ENCODE assay signal across 16 cellular contexts in the genomic region with DNA sequence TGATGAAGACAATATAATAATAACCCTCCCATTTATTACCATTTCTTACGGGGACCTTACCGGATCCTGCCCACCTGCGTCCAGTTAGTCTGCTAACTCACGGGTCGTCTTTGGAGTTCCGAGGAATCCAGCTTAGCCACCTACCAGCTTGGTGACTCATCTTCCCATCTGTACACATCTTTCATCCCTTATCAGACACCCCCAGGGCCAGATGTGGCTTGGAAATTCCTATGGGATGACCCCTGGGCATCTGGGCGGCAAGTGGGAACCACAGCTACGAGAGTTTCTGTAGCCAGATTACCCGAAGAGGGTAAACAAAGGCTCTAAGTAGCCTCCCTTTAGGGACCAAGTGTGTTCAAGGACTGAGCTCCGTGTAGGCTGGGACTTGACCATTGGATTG. TPM values are rescaled to one million over a fixed set of nuclear protein-coding genes. Genes with fewer than 3 reads are reported as not detected.
DNase-seq lines count a peak whose midpoint lies in the region; ATAC-seq, FAIRE-seq and TF ChIP-seq lines count a peak whose summit lies in the region.
"Had no signal": no experiment of that assay in that cellular context is flagged by ENCODE, and none has a peak within 500 bp of the region (broad histone marks: within the 10 kb centered on the region; RNA-seq: fewer than 3 reads in every experiment).

No MANE protein-coding gene starts in this region.

- FAIRE-seq in keratinocyte (lab: Jason Lieb, UNC): peak; percentile 46
- FAIRE-seq: A204.1 had no signal

- H3K4me3 Mint-ChIP-seq in GM23338 (no peak overlapping the region), neural progenitor cell (no peak overlapping the region)

- H3K36me3 Mint-ChIP-seq in GM23338 (ENCODE audit: low read depth) (no peaks in the 10 kb centered on the region), neural progenitor cell (no peaks in the 10 kb centered on the region)

- H3K4me1 ChIP-seq in keratinocyte (ENCODE audit: control insufficient read depth, extremely low read depth, insufficient read depth, low read length) (peaks cover 30% of the 10 kb centered on the region), GM23338 (ENCODE audit: insufficient read depth) (peaks cover 4% of the 10 kb centered on the region), neural progenitor cell (peaks cover 4% of the 10 kb centered on the region)

- no peaks in the 10 kb centered on the region for H3K36me3 ChIP-seq in keratinocyte (ENCODE audit: control insufficient read depth in 2 of 2, extremely low read depth in 1 of 2, insufficient read depth in 2 of 2, low read length in 2 of 2)
- no peaks in the 10 kb centered on the region for H3K36me3 ChIP-seq in GM23338 (ENCODE audit: insufficient read depth)
- H3K36me3 ChIP-seq in neural progenitor cell: no peaks in the 10 kb centered on the region

- no peak overlapping the region for H2AFZ ChIP-seq in keratinocyte (ENCODE audit: control insufficient read depth, low read length)
- H2AFZ ChIP-seq in GM23338: no peak overlapping the region
- no peak overlapping the region for H2AFZ ChIP-seq in neural progenitor cell (replicated peaks)

- peak; percentile 56 for DNase-seq in A172 (ENCODE audit: low spot score)
- DNase-seq in ELF-1 (ENCODE audit: low read depth, low spot score): peak; percentile 87
- peak; percentile 74 for DNase-seq in amniotic epithelial cell (ENCODE audit: low read depth)
- DNase-seq in keratinocyte (ENCODE audit: low read depth, low spot score): no peak
- no peak for DNase-seq in SK-N-DZ (ENCODE audit: low spot score)
- no peak for DNase-seq in stimulated activated CD4-positive, alpha-beta T cell treated with anti-CD3 and anti-CD28 coated beads, Interleukin-1b, Interleukin-23, amount 100 ng/mL, for 48 hours
- DNase-seq in GM23338 (ENCODE audit: low spot score): no peak
- no peak for DNase-seq in neural progenitor cell (ENCODE audit: low spot score)
- DNase-seq: C1 segment of cervical spinal cord, DND-41, Kasumi-1, MM.1S, NCI-H1105, NCI-H1694 treated with DMSO at 0.1 percent for 48 hours, NCI-H446 treated with DMSO at 0.1 percent for 48 hours had no signal

- H3K9ac ChIP-seq in keratinocyte (ENCODE audit: control insufficient read depth, extremely low read depth, insufficient read depth, low read length) (no peak overlapping the region), neural progenitor cell (no peak overlapping the region)

- TF ChIP-seq CTCF in keratinocyte (optimal IDR thresholded peaks at IDR 0.05 in 1 of 3, IDR thresholded peaks at IDR 0.05 in 1 of 3, conservative IDR thresholded peaks at IDR 0.05 in 1 of 3; ENCODE audit: extremely low read depth in 1 of 3, insufficient read depth in 2 of 3, low read length in 3 of 3) (no peak), GM23338 (conservative IDR thresholded peaks at IDR 0.05; ENCODE audit: low read depth in 2 of 2) (no peak), neural progenitor cell (IDR thresholded peaks at IDR 0.05) (no peak)

- H3K9me3 Mint-ChIP-seq in GM23338 (no peaks in the 10 kb centered on the region), neural progenitor cell (no peaks in the 10 kb centered on the region)

- H3K27me3 ChIP-seq in keratinocyte (ENCODE audit: control insufficient read depth, extremely low read depth, insufficient read depth, low read length): no peaks in the 10 kb centered on the region
- no peaks in the 10 kb centered on the region for H3K27me3 ChIP-seq in GM23338 (ENCODE audit: insufficient read depth)
- H3K27me3 ChIP-seq in neural progenitor cell: no peaks in the 10 kb centered on the region

- H3K9me1 ChIP-seq in keratinocyte (ENCODE audit: control insufficient read depth, extremely low read depth, insufficient read depth, low read length): no peaks in the 10 kb centered on the region

- peak overlapping the region; percentile 25 for H3K4me2 ChIP-seq in keratinocyte (ENCODE audit: control insufficient read depth, extremely low read depth, insufficient read depth, low read depth, low read length)
- H3K4me2 ChIP-seq in GM23338: no peak overlapping the region
- no peak overlapping the region for H3K4me2 ChIP-seq in neural progenitor cell

- H3K27ac ChIP-seq in keratinocyte (ENCODE audit: control insufficient read depth, insufficient read depth, low read length): no peak overlapping the region
- no peak overlapping the region for H3K27ac ChIP-seq in GM23338 (ENCODE audit: low read depth)
- H3K27ac ChIP-seq in neural progenitor cell: no peak overlapping the region

- H3K9me2 ChIP-seq in GM23338 (ENCODE audit: insufficient read depth): no peaks in the 10 kb centered on the region

- H3F3A ChIP-seq in GM23338 (replicated peaks; ENCODE audit: low read depth) (0 out of 2 replicates have a peak, but pooled peaks cover 4% of the 10 kb centered on the region), neural progenitor cell (ENCODE audit: low read depth) (no peaks in the 10 kb centered on the region)

- no peak overlapping the region; the same call in 1 of the 2 replicates for H3K27ac Mint-ChIP-seq in GM23338
- no peak overlapping the region for H3K27ac Mint-ChIP-seq in neural progenitor cell

- H4K20me1 ChIP-seq in keratinocyte (ENCODE audit: control insufficient read depth, extremely low read depth, insufficient read depth, low read length) (no peaks in the 10 kb centered on the region), GM23338 (replicated peaks; ENCODE audit: insufficient read depth) (no peaks in the 10 kb centered on the region), neural progenitor cell (ENCODE audit: low read depth) (peaks cover 3% of the 10 kb centered on the region)

- H3K4me1 Mint-ChIP-seq in GM23338 (peaks cover 13% of the 10 kb centered on the region), neural progenitor cell (peaks cover 23% of the 10 kb centered on the region)

- H3K4me3 ChIP-seq in keratinocyte (ENCODE audit: control insufficient read depth in 2 of 3, extremely low read depth in 1 of 3, insufficient read depth in 2 of 3, low read depth in 1 of 3, low read length in 3 of 3) (no peak overlapping the region), GM23338 (no peak overlapping the region), neural progenitor cell (no peak overlapping the region)

- H3K9me3 ChIP-seq in keratinocyte (ENCODE audit: control insufficient read depth, low read depth, low read length) (no peaks in the 10 kb centered on the region), neural progenitor cell (ENCODE audit: low read depth) (no peaks in the 10 kb centered on the region)

- dilution Hi-C loops in keratinocyte (cut with MboI; ENCODE audit: extremely low pct_ligation_motif_present, low sequenced_read_pairs): no loop called here

- no peak for ATAC-seq in GM23338

- H3K27me3 Mint-ChIP-seq in GM23338 (ENCODE audit: insufficient read depth, low read depth, poor library complexity): peaks cover 18% of the 10 kb centered on the region
- peaks cover 3% of the 10 kb centered on the region for H3K27me3 Mint-ChIP-seq in neural progenitor cell (ENCODE audit: insufficient read depth, low read depth)

- no peaks in the 10 kb centered on the region for H3K79me2 ChIP-seq in keratinocyte (ENCODE audit: control insufficient read depth, insufficient read depth, low read length)
- no peaks in the 10 kb centered on the region for H3K79me2 ChIP-seq in GM23338 (replicated peaks; ENCODE audit: insufficient read depth)
- no peaks in the 10 kb centered on the region for H3K79me2 ChIP-seq in neural progenitor cell (ENCODE audit: low read depth)

TF ChIP-seq in GM23338, 12 proteins besides CTCF, POLR2A, EP300 and RAD21 (continues in another document):
- TF ChIP-seq ZNF114 (CRISPR knock-in tag; IDR thresholded peaks at IDR 0.05) (no peak), CREB1 (CRISPR knock-in tag; IDR thresholded peaks at IDR 0.05; ENCODE audit: low read depth) (no peak), EZH2phosphoT487 (IDR thresholded peaks at IDR 0.05; ENCODE audit: unreplicated experiment) (no peak), STAT1 (IDR thresholded peaks at IDR 0.05; ENCODE audit: unreplicated experiment) (no peak)
- TF ChIP-seq, protein P1, sequence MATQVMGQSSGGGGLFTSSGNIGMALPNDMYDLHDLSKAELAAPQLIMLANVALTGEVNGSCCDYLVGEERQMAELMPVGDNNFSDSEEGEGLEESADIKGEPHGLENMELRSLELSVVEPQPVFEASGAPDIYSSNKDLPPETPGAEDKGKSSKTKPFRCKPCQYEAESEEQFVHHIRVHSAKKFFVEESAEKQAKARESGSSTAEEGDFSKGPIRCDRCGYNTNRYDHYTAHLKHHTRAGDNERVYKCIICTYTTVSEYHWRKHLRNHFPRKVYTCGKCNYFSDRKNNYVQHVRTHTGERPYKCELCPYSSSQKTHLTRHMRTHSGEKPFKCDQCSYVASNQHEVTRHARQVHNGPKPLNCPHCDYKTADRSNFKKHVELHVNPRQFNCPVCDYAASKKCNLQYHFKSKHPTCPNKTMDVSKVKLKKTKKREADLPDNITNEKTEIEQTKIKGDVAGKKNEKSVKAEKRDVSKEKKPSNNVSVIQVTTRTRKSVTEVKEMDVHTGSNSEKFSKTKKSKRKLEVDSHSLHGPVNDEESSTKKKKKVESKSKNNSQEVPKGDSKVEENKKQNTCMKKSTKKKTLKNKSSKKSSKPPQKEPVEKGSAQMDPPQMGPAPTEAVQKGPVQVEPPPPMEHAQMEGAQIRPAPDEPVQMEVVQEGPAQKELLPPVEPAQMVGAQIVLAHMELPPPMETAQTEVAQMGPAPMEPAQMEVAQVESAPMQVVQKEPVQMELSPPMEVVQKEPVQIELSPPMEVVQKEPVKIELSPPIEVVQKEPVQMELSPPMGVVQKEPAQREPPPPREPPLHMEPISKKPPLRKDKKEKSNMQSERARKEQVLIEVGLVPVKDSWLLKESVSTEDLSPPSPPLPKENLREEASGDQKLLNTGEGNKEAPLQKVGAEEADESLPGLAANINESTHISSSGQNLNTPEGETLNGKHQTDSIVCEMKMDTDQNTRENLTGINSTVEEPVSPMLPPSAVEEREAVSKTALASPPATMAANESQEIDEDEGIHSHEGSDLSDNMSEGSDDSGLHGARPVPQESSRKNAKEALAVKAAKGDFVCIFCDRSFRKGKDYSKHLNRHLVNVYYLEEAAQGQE (IDR thresholded peaks at IDR 0.05; ENCODE audit: unreplicated experiment): no peak

RNA-seq across cellular contexts. Expression of a gene that starts 12.8 kb away (rescaled TPM):
- 3.7 and 7.1 TPM in 2 replicates for total RNA-seq in A172 (2014; rRNA removed; shearing (Covaris generic))
- polyA plus RNA-seq in keratinocyte (9.1 to 15.2 TPM (median 10.9 TPM) in 3 replicates), GM23338 (2016; fragmentation: Nextera tagmentation; extraction: Ambion mirVana) (15.3 and 17.4 TPM in 2 replicates)
- polyA plus RNA-seq in keratinocyte (2011; ENCODE audit: low read depth): 1.8 TPM
- polyA plus RNA-seq in keratinocyte (2011; cell fraction: cytosol; rRNA removed): 7.4 and 15.3 TPM in 2 replicates
- polyA plus RNA-seq in keratinocyte (2011; cell fraction: nucleus; rRNA removed): 10.8 and 14.1 TPM in 2 replicates
- polyA plus RNA-seq in keratinocyte (2012; ENCODE audit: low replicate concordance): 7.5 and 13.3 TPM in 2 replicates
- 12.4 to 21.8 TPM (median 17.9 TPM) in 3 replicates for polyA minus RNA-seq in keratinocyte
- 14.4 TPM for polyA minus RNA-seq in keratinocyte (2011; cell fraction: cytosol; rRNA and poly(A)+ RNA removed)
- 10.1 and 14.1 TPM in 2 replicates for polyA minus RNA-seq in keratinocyte (2011; cell fraction: nucleus; rRNA and poly(A)+ RNA removed)
- 1.0 and 3.1 TPM in 2 replicates for polyA plus RNA-seq in SK-N-DZ (2014; cell fraction: cytosol; rRNA removed)
- 0.84 and 1.1 TPM in 2 replicates for polyA plus RNA-seq in SK-N-DZ (2014; cell fraction: nucleus; rRNA removed)
- total RNA-seq in GM23338 (2014; rRNA removed; shearing (Covaris generic)): 31.4 and 37.7 TPM in 2 replicates
- total RNA-seq in neural progenitor cell (ENCODE audit: low replicate concordance): 4.0 and 18.6 TPM in 2 replicates

Comparison
In these comparisons a context has a peak if more than half of its experiments do, and no peak if none do; other contexts are left out.
1. DNase-seq: peak in A172 (single experiment), ELF-1 (single experiment) and amniotic epithelial cell (single experiment); none in keratinocyte (single experiment), SK-N-DZ (single experiment), stimulated activated CD4-positive, alpha-beta T cell treated with anti-CD3 and anti-CD28 coated beads, Interleukin-1b, Interleukin-23, amount 100 ng/mL, for 48 hours (single experiment), GM23338 (single experiment) and neural progenitor cell (single experiment).